1 cellular context compared by ENCODE assay signal in the genomic region with DNA sequence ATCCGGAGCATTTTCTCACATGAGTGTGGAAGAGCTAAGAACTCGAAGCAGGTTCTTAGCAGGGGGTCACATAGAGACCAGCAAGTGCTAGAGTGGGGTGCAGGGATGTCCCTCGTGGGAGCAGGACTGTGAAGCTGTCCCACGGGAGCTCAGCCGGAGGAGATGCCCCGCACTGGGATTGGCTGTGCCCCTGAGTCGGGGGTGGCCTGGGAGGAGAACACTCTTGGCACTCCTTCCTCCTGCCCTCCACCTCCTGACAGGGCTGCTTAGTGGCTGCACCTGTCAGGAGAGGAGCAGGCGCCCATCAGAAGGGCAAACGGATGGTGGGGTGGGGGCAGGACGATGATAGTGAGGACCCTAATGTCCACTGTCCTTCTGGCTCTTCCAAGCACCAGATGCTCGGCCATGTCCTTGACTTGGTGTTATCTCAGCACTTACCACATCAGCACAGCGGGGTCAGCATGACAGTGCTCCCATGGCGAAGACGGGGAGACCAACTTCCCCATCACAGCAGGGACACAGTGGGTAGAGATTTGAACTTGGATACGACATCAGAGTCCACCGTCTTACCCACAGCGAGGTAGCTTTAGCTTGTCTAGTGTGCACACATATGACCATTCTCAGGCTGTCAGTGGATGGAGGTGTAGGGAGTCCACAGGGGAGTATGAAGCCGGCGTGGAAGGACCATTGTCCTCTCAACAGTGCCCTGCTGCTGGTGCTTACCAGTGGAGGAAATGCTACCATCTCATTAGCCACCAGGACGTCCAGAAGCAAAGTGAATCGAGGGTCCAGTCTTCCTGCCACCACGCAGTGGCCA.
A peak's percentile ranks its signal among the peaks of the same experiment; 100 is the strongest.
TF ChIP-seq lines count a peak whose summit lies in the region.

No MANE protein-coding gene starts in this region.

TF ChIP-seq in HepG2, 621 proteins besides CTCF, POLR2A, EP300 and RAD21 (continued from another document):
- TF ChIP-seq DZIP1 (CRISPR knock-in tag; IDR thresholded peaks at IDR 0.05) (0 out of 2 replicates have a peak, but pooled peaks have one; percentile 23), NRL (CRISPR knock-in tag; IDR thresholded peaks at IDR 0.05; ENCODE audit: borderline replicate concordance) (0 out of 2 replicates have a peak, but pooled peaks have one; percentile 27), ZNF878 (CRISPR knock-in tag; IDR thresholded peaks at IDR 0.05) (no peak), FOXC1 (CRISPR knock-in tag; IDR thresholded peaks at IDR 0.05; ENCODE audit: borderline replicate concordance) (0 out of 2 replicates have a peak, but pooled peaks have one; percentile 6), AKAP8 (CRISPR knock-in tag; IDR thresholded peaks at IDR 0.05) (0 out of 2 replicates have a peak, but pooled peaks have one; percentile 9)
- TF ChIP-seq, protein P1, sequence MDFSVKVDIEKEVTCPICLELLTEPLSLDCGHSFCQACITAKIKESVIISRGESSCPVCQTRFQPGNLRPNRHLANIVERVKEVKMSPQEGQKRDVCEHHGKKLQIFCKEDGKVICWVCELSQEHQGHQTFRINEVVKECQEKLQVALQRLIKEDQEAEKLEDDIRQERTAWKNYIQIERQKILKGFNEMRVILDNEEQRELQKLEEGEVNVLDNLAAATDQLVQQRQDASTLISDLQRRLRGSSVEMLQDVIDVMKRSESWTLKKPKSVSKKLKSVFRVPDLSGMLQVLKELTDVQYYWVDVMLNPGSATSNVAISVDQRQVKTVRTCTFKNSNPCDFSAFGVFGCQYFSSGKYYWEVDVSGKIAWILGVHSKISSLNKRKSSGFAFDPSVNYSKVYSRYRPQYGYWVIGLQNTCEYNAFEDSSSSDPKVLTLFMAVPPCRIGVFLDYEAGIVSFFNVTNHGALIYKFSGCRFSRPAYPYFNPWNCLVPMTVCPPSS (IDR thresholded peaks at IDR 0.05), result no peak
TF ChIP-seq in HepG2: peak in this region for 4.
